Comparison of ENCODE assay signal across 19 cellular contexts in genomic region chr15:57234156-57234555, GRCh38.
"Had no signal": no experiment of that assay in that cellular context is flagged by ENCODE, and none has a peak within 500 bp of the region (broad histone marks: within the 10 kb centered on the region; RNA-seq: fewer than 3 reads in every experiment).

No MANE protein-coding gene starts in this region.

- H3K27ac Mint-ChIP-seq: activated CD4-positive, alpha-beta memory T cell treated with anti-CD3 and anti-CD28 coated beads, Interleukin-2, amount 10 ng/mL, durations not matched to agents 7 days and 5 days; activated CD4-positive, alpha-beta T cell treated with anti-CD3 and anti-CD28 coated beads for 36 hours; activated naive CD4-positive, alpha-beta T cell treated with anti-CD3 and anti-CD28 coated beads, Interleukin-2, amount 10 ng/mL, durations not matched to agents 7 days and 5 days; activated naive CD8-positive, alpha-beta T cell treated with anti-CD3 and anti-CD28 coated beads for 36 hours; activated T-cell treated with anti-CD3 and anti-CD28 coated beads, Interleukin-2, amount 50 U/mL, for 72 hours; activated T-helper 2 cell treated with anti-CD3 and anti-CD28 coated beads, Interferon-gamma antibody, Interleukin-2, Interleukin-4, amounts not matched to agents 10 μg/mL and 5 μg/mL and 100 μg/mL, durations not matched to agents 14 hours and 24 hours and 36 hours had no signal

- H3K4me1 Mint-ChIP-seq: activated CD4-positive, alpha-beta memory T cell treated with anti-CD3 and anti-CD28 coated beads, Interleukin-2, amount 10 ng/mL, durations not matched to agents 7 days and 5 days; activated CD4-positive, alpha-beta T cell treated with anti-CD3 and anti-CD28 coated beads for 36 hours; activated naive CD4-positive, alpha-beta T cell treated with anti-CD3 and anti-CD28 coated beads, Interleukin-2, amount 10 ng/mL, durations not matched to agents 7 days and 5 days; activated naive CD8-positive, alpha-beta T cell treated with anti-CD3 and anti-CD28 coated beads for 36 hours had no signal

- H3K4me3 Mint-ChIP-seq: activated CD4-positive, alpha-beta memory T cell treated with anti-CD3 and anti-CD28 coated beads, Interleukin-2, amount 10 ng/mL, durations not matched to agents 7 days and 5 days; activated CD4-positive, alpha-beta T cell treated with anti-CD3 and anti-CD28 coated beads for 36 hours; activated naive CD4-positive, alpha-beta T cell treated with anti-CD3 and anti-CD28 coated beads, Interleukin-2, amount 10 ng/mL, durations not matched to agents 7 days and 5 days; activated naive CD8-positive, alpha-beta T cell treated with anti-CD3 and anti-CD28 coated beads for 36 hours; activated T-cell treated with anti-CD3 and anti-CD28 coated beads, Interleukin-2, amount 50 U/mL, for 72 hours had no signal

- H3K27me3 Mint-ChIP-seq: activated CD4-positive, alpha-beta memory T cell treated with anti-CD3 and anti-CD28 coated beads, Interleukin-2, amount 10 ng/mL, durations not matched to agents 7 days and 5 days; activated CD4-positive, alpha-beta T cell treated with anti-CD3 and anti-CD28 coated beads for 36 hours; activated naive CD4-positive, alpha-beta T cell treated with anti-CD3 and anti-CD28 coated beads, Interleukin-2, amount 10 ng/mL, durations not matched to agents 7 days and 5 days; activated naive CD8-positive, alpha-beta T cell treated with anti-CD3 and anti-CD28 coated beads for 36 hours had no signal

- H3K9me3 Mint-ChIP-seq: activated CD4-positive, alpha-beta memory T cell treated with anti-CD3 and anti-CD28 coated beads, Interleukin-2, amount 10 ng/mL, durations not matched to agents 7 days and 5 days; activated naive CD4-positive, alpha-beta T cell treated with anti-CD3 and anti-CD28 coated beads, Interleukin-2, amount 10 ng/mL, durations not matched to agents 7 days and 5 days; activated naive CD8-positive, alpha-beta T cell treated with anti-CD3 and anti-CD28 coated beads for 36 hours; activated T-cell treated with anti-CD3 and anti-CD28 coated beads, Interleukin-2, amount 50 U/mL, for 72 hours; activated T-helper 2 cell treated with anti-CD3 and anti-CD28 coated beads, Interferon-gamma antibody, Interleukin-2, Interleukin-4, amounts not matched to agents 10 μg/mL and 5 μg/mL and 100 μg/mL, durations not matched to agents 14 hours and 24 hours and 36 hours had no signal

- ATAC-seq: activated CD4-positive, alpha-beta T cell treated with anti-CD3 and anti-CD28 coated beads for 36 hours; activated T-cell treated with anti-CD3 and anti-CD28 coated beads, Interleukin-2, amount 50 U/mL, for 72 hours; PC-3 had no signal

- DNase-seq: activated CD4-positive, alpha-beta memory T cell treated with anti-CD3 and anti-CD28 coated beads, Interleukin-2, amount 10 ng/mL, durations not matched to agents 7 days and 5 days; activated CD4-positive, alpha-beta T cell treated with anti-CD3 and anti-CD28 coated beads for 36 hours; activated CD4-positive, alpha-beta T cell treated with anti-CD3 and anti-CD28 coated beads, Interleukin-2, amount 50 U/mL, for 1 hour; activated gamma-delta T cell treated with Interleukin-2 at 50 U/mL for 16 hours; activated naive CD4-positive, alpha-beta T cell treated with anti-CD3 and anti-CD28 coated beads, Interleukin-2, amount 10 ng/mL, durations not matched to agents 7 days and 5 days; activated naive CD8-positive, alpha-beta T cell treated with anti-CD3 and anti-CD28 coated beads for 36 hours; activated T-cell treated with anti-CD3 and anti-CD28 coated beads for 4 hours; activated T-cell treated with anti-CD3 and anti-CD28 coated beads, Interleukin-2, amount 50 U/mL, for 72 hours; caudate nucleus; NCI-H1105 treated with DMSO at 0.1 percent for 48 hours; NCI-H1436 treated with DMSO at 0.1 percent for 48 hours; NCI-H187 treated with DMSO at 0.1 percent for 48 hours; NCI-H2081 treated with DMSO at 0.1 percent for 48 hours; NCI-H446; NCI-H524; PC-3; SHP77 treated with DMSO at 0.1 percent for 48 hours; T-helper 1 cell had no signal
